In the genomic region with DNA sequence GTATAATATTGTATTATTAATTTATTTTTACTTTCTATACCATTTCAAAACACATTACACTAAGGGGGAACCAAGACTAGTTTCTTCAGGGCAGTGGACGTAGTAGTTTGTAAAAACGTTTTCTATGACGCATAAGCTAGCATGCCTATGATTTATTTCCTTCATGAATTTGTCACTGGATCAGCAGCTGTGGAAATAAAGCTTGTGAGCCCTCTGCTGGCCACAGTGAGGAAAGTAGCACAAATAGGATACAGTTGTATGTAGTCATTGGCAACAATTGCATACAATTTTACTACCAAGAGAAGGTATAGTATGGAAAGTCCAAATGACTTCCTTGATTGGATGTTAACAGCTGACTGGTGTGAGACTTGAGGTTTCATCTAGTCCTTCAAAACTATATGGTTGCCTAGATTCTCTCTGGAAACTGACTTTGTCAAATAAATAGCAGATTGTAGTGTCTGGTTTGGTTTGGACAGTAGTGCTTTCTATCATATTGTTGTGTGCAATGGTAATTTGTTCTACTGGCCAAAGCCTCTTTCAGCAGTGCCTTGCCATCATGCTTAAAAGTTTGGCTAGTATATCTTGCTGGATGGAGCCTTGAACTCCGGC, we compare ENCODE assay signal across 8 cellular contexts. TPM values are rescaled to one million over a fixed set of nuclear protein-coding genes. Genes with fewer than 3 reads are reported as not detected.
DNase-seq lines count a peak whose midpoint lies in the region; ATAC-seq, FAIRE-seq and TF ChIP-seq lines count a peak whose summit lies in the region.

No MANE protein-coding gene starts in this region.

- DNase-seq in GM04503 (ENCODE audit: low read depth) (peak; percentile 55), LoVo (ENCODE audit: low spot score) (peak; percentile 75), RPMI8226 (peak; percentile 43), foreskin melanocyte (peak; percentile 70), pancreas (peak in 4 of 6 donors; percentile 44 to 73 (median 52)), vagina (ENCODE audit: extremely low spot score in 2 of 2) (no peak)
- peak; percentile 80 for DNase-seq in activated effector memory CD4-positive, alpha-beta T cell treated with anti-CD3 and anti-CD28 coated beads, Interleukin-2, amount 50 U/mL, for 16 hours

- H3K9me3 ChIP-seq in pancreas (no peaks in the 10 kb centered on the region), vagina (no peaks in the 10 kb centered on the region)

- H3K4me1 ChIP-seq in pancreas, result no peaks in the 10 kb centered on the region
- no peaks in the 10 kb centered on the region for H3K4me1 ChIP-seq in vagina

- H3K27ac ChIP-seq in pancreas, result no peak overlapping the region
- H3K27ac ChIP-seq in vagina, result no peak overlapping the region

- H3K4me3 ChIP-seq in pancreas, result no peak overlapping the region
- H3K4me3 ChIP-seq in vagina, result no peak overlapping the region

- 24 to 27% methylated on average over 4 of the region's 4 CpGs for WGBS in pancreas, 2 donors

- intact Hi-C loops in pancreas (cut with DNase I), result no loop called here
- intact Hi-C loops in vagina (cut with DNase I), result loop anchor here (10.0 kb wide), 1 partner anchor 215 kb away; no protein-coding TSS in a partner anchor

- H3K36me3 ChIP-seq in pancreas (peaks cover 0 to 9% (median 9%) of the 10 kb centered on the region in 3 donors), vagina (peaks cover 0 to 34% of the 10 kb centered on the region in 2 donors)

- H3K27me3 ChIP-seq in pancreas (no peaks in the 10 kb centered on the region), vagina (no peaks in the 10 kb centered on the region)

- TF ChIP-seq CTCF in pancreas (IDR thresholded peaks at IDR 0.05), result peak; percentile 38 to 63 (median 62)
- TF ChIP-seq CTCF in vagina (IDR thresholded peaks at IDR 0.05), result peak; percentile 36 to 92 (median 81)

- TF ChIP-seq POLR2A in vagina (IDR thresholded peaks at IDR 0.05), result no peak

- FAIRE-seq in pancreas (lab: Jason Lieb, UNC), result peak; percentile 93

- ATAC-seq in pancreas (peak; percentile 92 to 99 (median 98)), HG02981 (IDR thresholded peaks at IDR 0.05; ENCODE audit: unreplicated experiment) (no peak)

RNA-seq across cellular contexts. Expression of gene PLEKHD1, which starts 24.3 kb away (rescaled TPM):
- total RNA-seq in pancreas (under 1 TPM in 4 of 6 donors, not detected in 2; 0.03 to 0.12 (median 0.06) TPM), vagina (not detected)
- under 1 TPM; 0.07 to 0.19 TPM for polyA plus RNA-seq in pancreas

Comparison
In these comparisons a context has a peak if more than half of its experiments do, and no peak if none do; other contexts are left out.
1. DNase-seq: peak in GM04503 (single experiment), LoVo (single experiment), RPMI8226 (single experiment), activated effector memory CD4-positive, alpha-beta T cell treated with anti-CD3 and anti-CD28 coated beads, Interleukin-2, amount 50 U/mL, for 16 hours (single experiment), foreskin melanocyte (single experiment) and pancreas (4 of 6); none in vagina (0 of 2).